In genomic region chr11:115219378-115219777, GRCh38 we compare ENCODE assay signal across 22 cellular contexts.
A peak's percentile ranks its signal among the peaks of the same experiment; 100 is the strongest.
DNase-seq lines count a peak whose midpoint lies in the region; ATAC-seq and TF ChIP-seq lines count a peak whose summit lies in the region.
"Had no signal": no experiment of that assay in that cellular context is flagged by ENCODE, and none has a peak within 500 bp of the region (broad histone marks: within the 10 kb centered on the region; RNA-seq: fewer than 3 reads in every experiment).

No MANE protein-coding gene starts in this region.

- TF ChIP-seq POLR2A in thyroid gland (IDR thresholded peaks at IDR 0.05): no peak

- H3K14ac ChIP-seq in mesenchymal stem cell (ENCODE audit: low read length in 2 of 2): no peak overlapping the region

- H2BK12ac ChIP-seq in mesenchymal stem cell (ENCODE audit: low read length in 2 of 2): no peak overlapping the region

- H3K27ac ChIP-seq in mesenchymal stem cell (ENCODE audit: low read length, poor library complexity, severe bottlenecking) (no peak overlapping the region), thyroid gland (peak overlapping the region in 2 of 3 donors; percentile 29 to 46)
- H3K27ac ChIP-seq: GM23248, RWPE1, SJSA1 had no signal

- H4K8ac ChIP-seq in mesenchymal stem cell (ENCODE audit: low read length): no peak overlapping the region

- H3K27me3 ChIP-seq in mesenchymal stem cell (ENCODE audit: control insufficient read depth in 1 of 2, insufficient read depth in 1 of 2, low read length in 2 of 2): no peaks in the 10 kb centered on the region
- H3K27me3 ChIP-seq in thyroid gland: no peaks in the 10 kb centered on the region
- H3K27me3 ChIP-seq: SJSA1 had no signal

- H3K27ac Mint-ChIP-seq in central memory CD8-positive, alpha-beta T cell (ENCODE audit: low read depth): peak overlapping the region; percentile 86
- H3K27ac Mint-ChIP-seq: B cell; CD4-positive, alpha-beta memory T cell; IgD-negative memory B cell had no signal

- no peak overlapping the region for H3K9ac ChIP-seq in mesenchymal stem cell (ENCODE audit: low read length)
- H3K9ac ChIP-seq: GM23248 had no signal

- peaks cover 12% of the 10 kb centered on the region for H3K36me3 Mint-ChIP-seq in central memory CD8-positive, alpha-beta T cell (ENCODE audit: insufficient read depth)
- H3K36me3 Mint-ChIP-seq: CD4-positive, alpha-beta memory T cell; IgD-negative memory B cell had no signal

- 75% methylated on average over 3 of the region's 3 CpGs for WGBS in mesenchymal stem cell
- WGBS in thyroid gland, 2 donors: 85 to 86% methylated on average over 3 of the region's 3 CpGs

- H4K91ac ChIP-seq in mesenchymal stem cell (ENCODE audit: low read length): no peak overlapping the region

- TF ChIP-seq CTCF in thyroid gland (IDR thresholded peaks at IDR 0.05): no peak

- DNase-seq in Right ventricle myocardium superior (no peak), cardiac septum (ENCODE audit: low spot score) (no peak), mesenchymal stem cell (no peak), thyroid gland (no peak), medulla oblongata (ENCODE audit: extremely low spot score) (no peak)
- no peak for DNase-seq in central memory CD8-positive, alpha-beta T cell (ENCODE audit: low spot score in 2 of 2)
- DNase-seq: 8988T; CD4-positive, alpha-beta memory T cell; GF-D8; GM23248; HCEC 1CT; Kasumi-1; NCI-H1105 treated with DMSO at 0.1 percent for 48 hours; NCI-H1694 treated with DMSO at 0.1 percent for 48 hours; NCI-H774; PC-3 had no signal

- H3K4me1 Mint-ChIP-seq in central memory CD8-positive, alpha-beta T cell: peaks cover 52% of the 10 kb centered on the region

- H3K4me1 ChIP-seq in mesenchymal stem cell (ENCODE audit: control insufficient read depth, insufficient read depth, low read depth, low read length) (peaks cover 7% of the 10 kb centered on the region), thyroid gland (peaks cover 12 to 46% of the 10 kb centered on the region in 2 donors)

- H3K18ac ChIP-seq in mesenchymal stem cell (ENCODE audit: low read depth in 1 of 2, low read length in 2 of 2): no peak overlapping the region

- H2AK5ac ChIP-seq in mesenchymal stem cell (ENCODE audit: low read length, severe bottlenecking): peak overlapping the region; percentile 23

- H3K4me2 ChIP-seq in mesenchymal stem cell (ENCODE audit: low read length, poor library complexity, severe bottlenecking): no peak overlapping the region

- no peaks in the 10 kb centered on the region for H3K9me3 ChIP-seq in mesenchymal stem cell (ENCODE audit: control insufficient read depth, low read length)
- no peaks in the 10 kb centered on the region for H3K9me3 ChIP-seq in thyroid gland
- H3K9me3 ChIP-seq: SJSA1 had no signal

- ATAC-seq in Right ventricle myocardium superior (ENCODE audit: poor library complexity) (peak; percentile 57), HG02763 (IDR thresholded peaks at IDR 0.05; ENCODE audit: unreplicated experiment) (no peak), GM21360 (IDR thresholded peaks at IDR 0.05; ENCODE audit: unreplicated experiment) (no peak)
- ATAC-seq in central memory CD8-positive, alpha-beta T cell (replicated peaks; ENCODE audit: extremely low read depth, poor library complexity, severe bottlenecking): no peak
- ATAC-seq: PC-3 had no signal

- H3K36me3 ChIP-seq in mesenchymal stem cell (ENCODE audit: control insufficient read depth in 1 of 2, insufficient read depth in 2 of 2, low read depth in 1 of 2, low read length in 2 of 2): peaks cover 0 to 6% of the 10 kb centered on the region in 2 experiments
- H3K36me3 ChIP-seq in thyroid gland: peaks cover 0 to 1% of the 10 kb centered on the region in 2 donors
- H3K36me3 ChIP-seq: SJSA1 had no signal

- H2AFZ ChIP-seq in mesenchymal stem cell (ENCODE audit: low read depth, low read length): no peak overlapping the region
- H2AFZ ChIP-seq: GM23248 had no signal

- no peaks in the 10 kb centered on the region for H3K9me3 Mint-ChIP-seq in central memory CD8-positive, alpha-beta T cell

- intact Hi-C loops in Right ventricle myocardium superior (cut with DNase I): no loop called here
- intact Hi-C loops in cardiac septum (cut with DNase I): no loop called here
- intact Hi-C loops in thyroid gland (cut with DNase I): no loop called here

- no peak overlapping the region for H3K23ac ChIP-seq in mesenchymal stem cell (ENCODE audit: low read length in 2 of 2)

- H3K4me3 Mint-ChIP-seq in central memory CD8-positive, alpha-beta T cell: no peak overlapping the region
- H3K4me3 Mint-ChIP-seq: B cell; CD4-positive, alpha-beta memory T cell had no signal

- H2BK120ac ChIP-seq in mesenchymal stem cell (ENCODE audit: low read depth, low read length): no peak overlapping the region

- H3K4me3 ChIP-seq in mesenchymal stem cell (ENCODE audit: insufficient read depth in 1 of 2, low read depth in 1 of 2, low read length in 2 of 2) (no peak overlapping the region), thyroid gland (replicated peaks in 1 of 3) (no peak overlapping the region)
- H3K4me3 ChIP-seq: GM23248, SJSA1 had no signal

- H3K79me1 ChIP-seq in mesenchymal stem cell (replicated peaks; ENCODE audit: low read length, poor library complexity, severe bottlenecking): peaks cover 4% of the 10 kb centered on the region

- no peak overlapping the region for H2BK15ac ChIP-seq in mesenchymal stem cell (ENCODE audit: low read depth, poor library complexity, severe bottlenecking)

- no peak overlapping the region for H3K4ac ChIP-seq in mesenchymal stem cell (ENCODE audit: low read depth in 1 of 2, low read length in 2 of 2)

- H2BK5ac ChIP-seq in mesenchymal stem cell (ENCODE audit: low read depth, low read length, poor library complexity, severe bottlenecking): no peak overlapping the region

- H3K27me3 Mint-ChIP-seq in central memory CD8-positive, alpha-beta T cell: no peaks in the 10 kb centered on the region
- H3K27me3 Mint-ChIP-seq: B cell, IgD-negative memory B cell had no signal
